Comparison of ENCODE assay signal across 12 cellular contexts in genomic region chr7:17952387-17952786, GRCh38. TPM values are rescaled to one million over a fixed set of nuclear protein-coding genes. Genes with fewer than 3 reads are reported as not detected.
DNase-seq lines count a peak whose midpoint lies in the region; ATAC-seq lines count a peak whose summit lies in the region.
"Had no signal": no experiment of that assay in that cellular context is flagged by ENCODE, and none has a peak within 500 bp of the region (broad histone marks: within the 10 kb centered on the region; RNA-seq: fewer than 3 reads in every experiment).

No MANE protein-coding gene starts in this region.

- peak overlapping the region; percentile 86 for H3K27ac Mint-ChIP-seq in activated CD4-positive, alpha-beta T cell treated with anti-CD3 and anti-CD28 coated beads, Interleukin-2, amount 10 ng/mL, durations not matched to agents 7 days and 5 days
- H3K27ac Mint-ChIP-seq in memory B cell, result peak overlapping the region; percentile 79

- H3K4me3 Mint-ChIP-seq in activated CD4-positive, alpha-beta T cell treated with anti-CD3 and anti-CD28 coated beads, Interleukin-2, amount 10 ng/mL, durations not matched to agents 7 days and 5 days, result peak overlapping the region; percentile 50
- peak overlapping the region; percentile 84 for H3K4me3 Mint-ChIP-seq in memory B cell

- POLR2A ChIA-PET in activated CD4-positive, alpha-beta T cell treated with anti-CD3 and anti-CD28 coated beads, Interleukin-2, amount 10 ng/mL, durations not matched to agents 7 days and 5 days (lab: Charles Lee), result no interaction called here

- H3K4me1 Mint-ChIP-seq in activated CD4-positive, alpha-beta T cell treated with anti-CD3 and anti-CD28 coated beads, Interleukin-2, amount 10 ng/mL, durations not matched to agents 7 days and 5 days, result peaks cover 19% of the 10 kb centered on the region
- H3K4me1 Mint-ChIP-seq in memory B cell, result peaks cover 10% of the 10 kb centered on the region

- peak; percentile 30 for DNase-seq in activated CD4-positive, alpha-beta T cell treated with anti-CD3 and anti-CD28 coated beads, Interleukin-2, amount 10 ng/mL, durations not matched to agents 7 days and 5 days
- DNase-seq in activated CD4-positive, alpha-beta T cell treated with anti-CD3 and anti-CD28 coated beads, Interleukin-2, amount 50 U/mL, for 1 hour, result no peak
- DNase-seq in memory B cell (ENCODE audit: low spot score in 2 of 2) (no peak), NCI-H82 (lab: John Stamatoyannopoulos, UW) (no peak), SK-N-DZ (ENCODE audit: low spot score) (no peak), ecto neural progenitor cell (ENCODE audit: low spot score) (no peak)
- DNase-seq: ACHN, mucosa of descending colon, NCI-H1436 treated with DMSO at 0.1 percent for 48 hours, uterus had no signal

- ATAC-seq in GM21529 (IDR thresholded peaks at IDR 0.05; ENCODE audit: unreplicated experiment) (peak; percentile 100), HG03280 (IDR thresholded peaks at IDR 0.05; ENCODE audit: unreplicated experiment) (peak; percentile 100), memory B cell (ENCODE audit: low read depth) (peak; percentile 94)
- ATAC-seq: mucosa of descending colon had no signal

- H3K36me3 Mint-ChIP-seq in activated CD4-positive, alpha-beta T cell treated with anti-CD3 and anti-CD28 coated beads, Interleukin-2, amount 10 ng/mL, durations not matched to agents 7 days and 5 days (ENCODE audit: low read depth), result peaks cover 6% of the 10 kb centered on the region
- H3K36me3 Mint-ChIP-seq in memory B cell, result peaks cover 1% of the 10 kb centered on the region

- H3K27me3 Mint-ChIP-seq in activated CD4-positive, alpha-beta T cell treated with anti-CD3 and anti-CD28 coated beads, Interleukin-2, amount 10 ng/mL, durations not matched to agents 7 days and 5 days, result peaks cover 6% of the 10 kb centered on the region
- H3K27me3 Mint-ChIP-seq in memory B cell, result no peaks in the 10 kb centered on the region

- CTCF ChIA-PET in activated CD4-positive, alpha-beta T cell treated with anti-CD3 and anti-CD28 coated beads, Interleukin-2, amount 10 ng/mL, durations not matched to agents 7 days and 5 days (lab: Charles Lee), result interaction anchor here (0.6 to 1.3 kb wide), 2 partner anchors 13 to 187 kb away, joined by 3 read pairs; no protein-coding TSS in a partner anchor

- H3K9me3 Mint-ChIP-seq in activated CD4-positive, alpha-beta T cell treated with anti-CD3 and anti-CD28 coated beads, Interleukin-2, amount 10 ng/mL, durations not matched to agents 7 days and 5 days, result peaks cover 6% of the 10 kb centered on the region
- no peaks in the 10 kb centered on the region for H3K9me3 Mint-ChIP-seq in memory B cell

RNA-seq across cellular contexts. Expression of gene SNX13, which starts 12.1 kb away (rescaled TPM):
- total RNA-seq in activated CD4-positive, alpha-beta T cell treated with anti-CD3 and anti-CD28 coated beads, Interleukin-2, amount 10 ng/mL, durations not matched to agents 7 days and 5 days, result 10 to 100 TPM; 25.3 to 26.3 TPM
- 28.9 and 35.0 TPM in 2 replicates for polyA plus RNA-seq in SK-N-DZ (2014; cell fraction: cytosol; rRNA removed)
- polyA plus RNA-seq in SK-N-DZ (2014; cell fraction: nucleus; rRNA removed), result 29.6 and 35.0 TPM in 2 replicates
